Comparison of ENCODE assay signal across 22 cellular contexts in genomic region chr1:244151558-244151957, GRCh38.
"Had no signal": no experiment of that assay in that cellular context is flagged by ENCODE, and none has a peak within 500 bp of the region (broad histone marks: within the 10 kb centered on the region; RNA-seq: fewer than 3 reads in every experiment).

No MANE protein-coding gene starts in this region.

- H3K4me3 ChIP-seq: coronary artery, dorsolateral prefrontal cortex, esophagus muscularis mucosa, gastrocnemius medialis, heart right ventricle, left lung, lower lobe of right lung had no signal

- H3K9me3 ChIP-seq: esophagus muscularis mucosa, gastrocnemius medialis, heart right ventricle, left lung, lower lobe of right lung had no signal

- H3K36me3 ChIP-seq: esophagus muscularis mucosa, gastrocnemius medialis, heart right ventricle, left lung, lower lobe of right lung had no signal

- H3K9me3 Mint-ChIP-seq: immature natural killer cell, mesothelial cell of epicardium had no signal

- DNase-seq: dermis blood vessel endothelial cell; dorsolateral prefrontal cortex; effector CD4-positive, alpha-beta T cell; effector memory CD4-positive, alpha-beta T cell; foreskin fibroblast; foreskin melanocyte; gastrocnemius medialis; glutamatergic neuron; head of caudate nucleus; heart right ventricle; hypothalamus; immature natural killer cell; islet precursor cell; kidney; kidney glomerular epithelial cell; left lung; left ventricle myocardium superior; lower lobe of right lung; mesenchymal stem cell had no signal

- ATAC-seq: gastrocnemius medialis, heart right ventricle, left lung, left ventricle myocardium superior, lower lobe of right lung had no signal

- H3K4me3 Mint-ChIP-seq: immature natural killer cell, mesothelial cell of epicardium had no signal

- H3K4me1 ChIP-seq: heart right ventricle, left lung, lower lobe of right lung had no signal

- H3K36me3 Mint-ChIP-seq: immature natural killer cell, mesothelial cell of epicardium had no signal

- H3K27ac Mint-ChIP-seq: immature natural killer cell, mesothelial cell of epicardium had no signal
